Comparison of ENCODE assay signal across 8 cellular contexts in genomic region chr9:2053883-2054845, GRCh38. TPM values are rescaled to one million over a fixed set of nuclear protein-coding genes. Genes with fewer than 3 reads are reported as not detected.
DNase-seq lines count a peak whose midpoint lies in the region; ATAC-seq lines count a peak whose summit lies in the region.

No MANE protein-coding gene starts in this region.

- no peak overlapping the region for H3K4me2 ChIP-seq in mesenchymal stem cell (ENCODE audit: low read length, poor library complexity, severe bottlenecking)

- no peak overlapping the region for H3K18ac ChIP-seq in mesenchymal stem cell (ENCODE audit: low read depth in 1 of 2, low read length in 2 of 2)

- 86% methylated on average over 8 of the region's 10 CpGs for WGBS in mesenchymal stem cell

- peaks cover 6% of the 10 kb centered on the region for H3K4me1 ChIP-seq in mesenchymal stem cell (ENCODE audit: control insufficient read depth, insufficient read depth, low read depth, low read length)

- H3K36me3 ChIP-seq in mesenchymal stem cell (ENCODE audit: control insufficient read depth in 1 of 2, insufficient read depth in 2 of 2, low read depth in 1 of 2, low read length in 2 of 2), result peaks cover 4 to 37% of the 10 kb centered on the region in 2 experiments

- no peak overlapping the region for H2AK5ac ChIP-seq in mesenchymal stem cell (ENCODE audit: low read length, severe bottlenecking)

- no peak overlapping the region for H3K23ac ChIP-seq in mesenchymal stem cell (ENCODE audit: low read length in 2 of 2)

- H2BK12ac ChIP-seq in mesenchymal stem cell (ENCODE audit: low read length in 2 of 2), result no peak overlapping the region

- peak overlapping the region in 1 of 2 experiments; percentile 8 for H3K4ac ChIP-seq in mesenchymal stem cell (ENCODE audit: low read depth in 1 of 2, low read length in 2 of 2)

- peaks cover 6% of the 10 kb centered on the region for H3K79me1 ChIP-seq in mesenchymal stem cell (replicated peaks; ENCODE audit: low read length, poor library complexity, severe bottlenecking)

- H3K14ac ChIP-seq in mesenchymal stem cell (ENCODE audit: low read length in 2 of 2), result no peak overlapping the region

- no peak overlapping the region for H3K4me3 ChIP-seq in mesenchymal stem cell (ENCODE audit: insufficient read depth in 1 of 2, low read depth in 1 of 2, low read length in 2 of 2)

- peak; percentile 96 for ATAC-seq in GM21576 (IDR thresholded peaks at IDR 0.05; ENCODE audit: unreplicated experiment)

- H3K4me1 Mint-ChIP-seq in activated naive CD8-positive, alpha-beta T cell treated with anti-CD3 and anti-CD28 coated beads for 36 hours, result peaks cover 31% of the 10 kb centered on the region

- H2AFZ ChIP-seq in mesenchymal stem cell (ENCODE audit: low read depth, low read length), result no peak overlapping the region

- H2BK120ac ChIP-seq in mesenchymal stem cell (ENCODE audit: low read depth, low read length), result no peak overlapping the region

- H3K9me3 ChIP-seq in mesenchymal stem cell (ENCODE audit: control insufficient read depth, low read length), result no peaks in the 10 kb centered on the region

- H3K27me3 Mint-ChIP-seq in activated naive CD8-positive, alpha-beta T cell treated with anti-CD3 and anti-CD28 coated beads for 36 hours, result no peaks in the 10 kb centered on the region

- H3K9ac ChIP-seq in mesenchymal stem cell (ENCODE audit: low read length), result no peak overlapping the region

- no peak overlapping the region for H2BK15ac ChIP-seq in mesenchymal stem cell (ENCODE audit: low read depth, poor library complexity, severe bottlenecking)

- DNase-seq in EL, result peak; percentile 75
- DNase-seq in NAMALWA (ENCODE audit: low spot score), result peak; percentile 82
- peak; percentile 56 for DNase-seq in activated naive CD8-positive, alpha-beta T cell treated with anti-CD3 and anti-CD28 coated beads for 36 hours
- peak; percentile 22 for DNase-seq in mesenchymal stem cell
- DNase-seq in stimulated activated CD8-positive, alpha-beta memory T cell treated with anti-CD3 and anti-CD28 coated beads, Interleukin-7, amount 100 ng/mL, for 24 hours (ENCODE audit: low read depth), result peak; percentile 27
- DNase-seq in NCI-H187 treated with DMSO at 0.1 percent for 48 hours (lab: John Stamatoyannopoulos, UW), result no peak
- no peak for DNase-seq in DMS 273 treated with DMSO at 0.1 percent for 48 hours (lab: John Stamatoyannopoulos, UW)

- H3K9me3 Mint-ChIP-seq in activated naive CD8-positive, alpha-beta T cell treated with anti-CD3 and anti-CD28 coated beads for 36 hours, result no peaks in the 10 kb centered on the region

- H4K91ac ChIP-seq in mesenchymal stem cell (ENCODE audit: low read length), result no peak overlapping the region

- H4K8ac ChIP-seq in mesenchymal stem cell (ENCODE audit: low read length), result no peak overlapping the region

- H3K27ac ChIP-seq in mesenchymal stem cell (ENCODE audit: low read length, poor library complexity, severe bottlenecking), result peak overlapping the region; percentile 90

- H3K36me3 Mint-ChIP-seq in activated naive CD8-positive, alpha-beta T cell treated with anti-CD3 and anti-CD28 coated beads for 36 hours, result peaks cover 27% of the 10 kb centered on the region

- no peaks in the 10 kb centered on the region for H3K27me3 ChIP-seq in mesenchymal stem cell (ENCODE audit: control insufficient read depth in 1 of 2, insufficient read depth in 1 of 2, low read length in 2 of 2)

- H3K4me3 Mint-ChIP-seq in activated naive CD8-positive, alpha-beta T cell treated with anti-CD3 and anti-CD28 coated beads for 36 hours, result peak overlapping the region; percentile 34

- no peak overlapping the region for H2BK5ac ChIP-seq in mesenchymal stem cell (ENCODE audit: low read depth, low read length, poor library complexity, severe bottlenecking)

- H3K27ac Mint-ChIP-seq in activated naive CD8-positive, alpha-beta T cell treated with anti-CD3 and anti-CD28 coated beads for 36 hours, result peak overlapping the region; percentile 80

RNA-seq across cellular contexts. Expression of gene SMARCA2, which starts 39.0 kb away (rescaled TPM):
- total RNA-seq in activated naive CD8-positive, alpha-beta T cell treated with anti-CD3 and anti-CD28 coated beads for 36 hours, result 10 to 100 TPM; 90.0 to 91.5 TPM
- polyA plus RNA-seq in mesenchymal stem cell (2013, experiment 1 of 2), result 24.3 TPM
- 23.4 TPM for polyA plus RNA-seq in mesenchymal stem cell (2013, experiment 2 of 2)

Comparison
In these comparisons a context has a peak if more than half of its experiments do, and no peak if none do; other contexts are left out.
1. DNase-seq: peak in EL (single experiment), NAMALWA (single experiment), activated naive CD8-positive, alpha-beta T cell treated with anti-CD3 and anti-CD28 coated beads for 36 hours (single experiment), mesenchymal stem cell (single experiment) and stimulated activated CD8-positive, alpha-beta memory T cell treated with anti-CD3 and anti-CD28 coated beads, Interleukin-7, amount 100 ng/mL, for 24 hours (single experiment); none in NCI-H187 treated with DMSO at 0.1 percent for 48 hours (single experiment) and DMS 273 treated with DMSO at 0.1 percent for 48 hours (single experiment).